In the genomic region with DNA sequence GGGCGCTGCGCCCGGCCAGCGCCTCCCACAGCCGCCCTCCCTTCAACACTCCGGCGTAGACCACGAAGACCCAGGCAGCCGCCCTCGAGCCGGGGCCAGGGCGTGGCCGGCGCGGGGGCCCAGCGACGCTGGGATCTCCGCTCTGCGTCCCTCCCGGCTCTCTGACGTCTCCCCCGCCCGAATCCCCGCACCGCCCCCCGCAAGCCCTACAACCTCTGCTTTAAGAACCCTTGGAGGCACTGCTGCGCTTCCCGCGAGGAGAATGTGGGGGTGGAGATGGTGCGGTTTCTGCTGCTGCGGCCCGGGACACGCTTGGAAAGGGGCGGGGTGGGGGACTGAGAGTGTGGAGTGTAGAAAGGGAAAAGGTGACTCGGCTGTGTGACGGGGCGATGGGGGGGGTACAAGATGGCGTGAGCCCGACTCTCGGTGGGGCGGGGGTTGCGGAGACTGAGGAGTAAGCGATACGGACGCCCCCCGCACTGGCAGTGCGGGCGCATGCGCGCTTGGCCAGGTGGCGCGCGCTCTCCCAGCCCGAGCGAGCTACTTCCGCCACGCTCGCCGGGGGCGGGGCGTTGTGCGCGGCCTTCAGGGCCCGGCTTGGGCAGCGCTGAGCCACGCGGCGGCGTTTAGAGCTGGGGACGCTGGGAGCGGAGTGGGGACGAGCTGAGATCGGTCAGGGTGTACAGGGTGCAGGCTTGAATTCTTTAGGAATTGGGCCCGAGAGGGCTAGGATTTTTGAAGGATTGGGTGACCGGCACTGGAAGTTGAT, we compare ENCODE assay signal across 8 cellular contexts. TPM values are rescaled to one million over a fixed set of nuclear protein-coding genes. Genes with fewer than 3 reads are reported as not detected.
A peak's percentile ranks its signal among the peaks of the same experiment; 100 is the strongest.
DNase-seq lines count a peak whose midpoint lies in the region; ATAC-seq, FAIRE-seq and TF ChIP-seq lines count a peak whose summit lies in the region.

A gene (minus strand): TSS at position 380 of the 769 bp plus-strand sequence.

- H3K79me2 ChIP-seq in keratinocyte (ENCODE audit: control insufficient read depth, insufficient read depth, low read length) = peaks cover 2% of the 10 kb centered on the region

- peak in 2 of 3 experiments; percentile 28 to 35 for TF ChIP-seq CTCF in keratinocyte (optimal IDR thresholded peaks at IDR 0.05 in 1 of 3, IDR thresholded peaks at IDR 0.05 in 1 of 3, conservative IDR thresholded peaks at IDR 0.05 in 1 of 3; ENCODE audit: extremely low read depth in 1 of 3, insufficient read depth in 2 of 3, low read length in 3 of 3)

- H3K4me2 ChIP-seq in keratinocyte (ENCODE audit: control insufficient read depth, extremely low read depth, insufficient read depth, low read depth, low read length) = peak within 1 kb of the TSS; percentile 92

- peak; percentile 95 for DNase-seq in AG08396 (ENCODE audit: low spot score)
- peak; percentile 87 for DNase-seq in NCI-H2227 treated with DMSO at 0.1 percent for 48 hours (lab: John Stamatoyannopoulos, UW)
- peak; percentile 78 for DNase-seq in activated CD4-positive, CD25-positive, alpha-beta regulatory T cell treated with anti-CD3 and anti-CD28 coated beads, Interleukin-2, amount 50 U/mL, for 16 hours (ENCODE audit: low read depth, low spot score)
- DNase-seq in central memory CD4-positive, alpha-beta T cell = peak; percentile 86
- peak; percentile 33 for DNase-seq in keratinocyte (ENCODE audit: low read depth, low spot score)
- DNase-seq in stimulated activated CD4-positive, alpha-beta T cell treated with anti-CD3 and anti-CD28 coated beads, Interleukin-12 subunit alpha, Interleukin-12 subunit beta, amount 100 ng/mL, for 48 hours (ENCODE audit: low read depth in 2 of 3, low spot score in 1 of 3) = peak; percentile 91 to 93 (median 92)

- H4K20me1 ChIP-seq in keratinocyte (ENCODE audit: control insufficient read depth, extremely low read depth, insufficient read depth, low read length) = no peaks in the 10 kb centered on the region

- H2AFZ ChIP-seq in keratinocyte (ENCODE audit: control insufficient read depth, low read length) = peak within 1 kb of the TSS; percentile 87

- H3K4me3 ChIP-seq in keratinocyte (ENCODE audit: control insufficient read depth in 2 of 3, extremely low read depth in 1 of 3, insufficient read depth in 2 of 3, low read depth in 1 of 3, low read length in 3 of 3) = peak within 1 kb of the TSS; percentile 83 to 89 (median 87)

- H3K27me3 ChIP-seq in keratinocyte (ENCODE audit: control insufficient read depth, extremely low read depth, insufficient read depth, low read length) = no peaks in the 10 kb centered on the region

- H3K9ac ChIP-seq in keratinocyte (ENCODE audit: control insufficient read depth, extremely low read depth, insufficient read depth, low read length) = peak within 1 kb of the TSS; percentile 94

- H3K9me1 ChIP-seq in keratinocyte (ENCODE audit: control insufficient read depth, extremely low read depth, insufficient read depth, low read length) = no peaks in the 10 kb centered on the region

- peaks cover 11% of the 10 kb centered on the region for H3K4me1 ChIP-seq in keratinocyte (ENCODE audit: control insufficient read depth, extremely low read depth, insufficient read depth, low read length)

- ATAC-seq in GM18873 (IDR thresholded peaks at IDR 0.05; ENCODE audit: low FRiP score, unreplicated experiment) (peak; percentile 78), HG03135 (IDR thresholded peaks at IDR 0.05; ENCODE audit: unreplicated experiment) (peak; percentile 89)

- peak; percentile 52 for FAIRE-seq in keratinocyte (lab: Jason Lieb, UNC)

- no peaks in the 10 kb centered on the region for H3K9me3 ChIP-seq in keratinocyte (ENCODE audit: control insufficient read depth, low read depth, low read length)

- peak within 1 kb of the TSS; percentile 95 for H3K27ac ChIP-seq in keratinocyte (ENCODE audit: control insufficient read depth, insufficient read depth, low read length)

- dilution Hi-C loops in keratinocyte (cut with MboI; ENCODE audit: extremely low pct_ligation_motif_present, low sequenced_read_pairs) = loop anchor here (25.0 kb wide), 1 partner anchor 335 kb away; no protein-coding TSS in a partner anchor

- H3K36me3 ChIP-seq in keratinocyte (ENCODE audit: control insufficient read depth in 2 of 2, extremely low read depth in 1 of 2, insufficient read depth in 2 of 2, low read length in 2 of 2) = no peaks in the 10 kb centered on the region

RNA-seq across cellular contexts. Expression of the gene that starts here (rescaled TPM):
- 7.6 to 8.1 TPM (median 7.8 TPM) in 3 replicates for polyA plus RNA-seq in keratinocyte
- polyA plus RNA-seq in keratinocyte (2011; ENCODE audit: low read depth) = 9.7 TPM
- polyA plus RNA-seq in keratinocyte (2011; cell fraction: cytosol; rRNA removed) = 8.2 and 11.7 TPM in 2 replicates
- polyA plus RNA-seq in keratinocyte (2011; cell fraction: nucleus; rRNA removed) = 11.3 and 13.1 TPM in 2 replicates
- polyA plus RNA-seq in keratinocyte (2012; ENCODE audit: low replicate concordance) = 5.0 and 5.9 TPM in 2 replicates
- polyA minus RNA-seq in keratinocyte = 2.3 to 17.3 TPM (median 10.0 TPM) in 3 replicates
- polyA minus RNA-seq in keratinocyte (2011; cell fraction: cytosol; rRNA and poly(A)+ RNA removed) = 8.1 TPM
- 7.1 and 10.5 TPM in 2 replicates for polyA minus RNA-seq in keratinocyte (2011; cell fraction: nucleus; rRNA and poly(A)+ RNA removed)

Comparison
In these comparisons a context has a peak if more than half of its experiments do, and no peak if none do; other contexts are left out.
1. Peak in every context shown above with its lines: DNase-seq, ATAC-seq, H3K4me3 ChIP-seq and H3K27ac ChIP-seq.
2. DNase-seq: peak in every context shown above with its lines; median percentile 95 in AG08396; 92 in stimulated activated CD4-positive, alpha-beta T cell treated with anti-CD3 and anti-CD28 coated beads, Interleukin-12 subunit alpha, Interleukin-12 subunit beta, amount 100 ng/mL, for 48 hours; 87 in NCI-H2227 treated with DMSO at 0.1 percent for 48 hours; 86 in central memory CD4-positive, alpha-beta T cell; 78 in activated CD4-positive, CD25-positive, alpha-beta regulatory T cell treated with anti-CD3 and anti-CD28 coated beads, Interleukin-2, amount 50 U/mL, for 16 hours; 33 in keratinocyte.